Comparison of ENCODE assay signal across 33 cellular contexts in genomic region chr12:4891866-4892265, GRCh38. TPM values are rescaled to one million over a fixed set of nuclear protein-coding genes. Genes with fewer than 3 reads are reported as not detected.
"Had no signal": no experiment of that assay in that cellular context is flagged by ENCODE, and none has a peak within 500 bp of the region (broad histone marks: within the 10 kb centered on the region; RNA-seq: fewer than 3 reads in every experiment).

No MANE protein-coding gene starts in this region.

- H3K9me3 Mint-ChIP-seq: activated B cell treated with CpG ODN at 0.5 μM for 24 hours; activated CD4-positive, alpha-beta memory T cell treated with anti-CD3 and anti-CD28 coated beads for 36 hours; activated CD8-positive, alpha-beta T cell treated with anti-CD3 and anti-CD28 coated beads for 36 hours; activated naive CD4-positive, alpha-beta T cell treated with anti-CD3 and anti-CD28 coated beads, Interleukin-2, amount 50 U/mL, for 72 hours; activated naive CD8-positive, alpha-beta T cell treated with anti-CD3 and anti-CD28 coated beads for 36 hours; activated T-cell treated with anti-CD3 and anti-CD28 coated beads, Interleukin-2, amount 50 U/mL, for 24 hours; activated T-helper 2 cell treated with anti-CD3 and anti-CD28 coated beads, Interferon-gamma antibody, Interleukin-2, Interleukin-4, amounts not matched to agents 10 μg/mL and 5 μg/mL and 100 μg/mL, durations not matched to agents 14 hours and 24 hours and 36 hours; T-helper 1 cell treated with Interleukin-12 subunit alpha and Interleukin-12 subunit beta and Interleukin-4 antibody, amounts not matched to agents 30 μg/mL and 1 μg/mL, for 36 hours; T-helper 2 cell treated with Interferon-gamma antibody and Interleukin-4, amounts not matched to agents 5 μg/mL and 100 μg/mL, for 36 hours had no signal

- H3K27ac ChIP-seq: adrenal gland, body of pancreas, brain microvascular endothelial cell, breast epithelium, VCaP had no signal

- DNase-seq: activated B cell treated with CpG ODN at 0.5 μM for 24 hours; activated CD4-positive, alpha-beta memory T cell treated with anti-CD3 and anti-CD28 coated beads for 36 hours; activated CD4-positive, alpha-beta T cell treated with anti-CD3 and anti-CD28 coated beads for 48 hours; activated CD4-positive, alpha-beta T cell treated with anti-CD3 and anti-CD28 coated beads, Interleukin-2, amount 50 U/mL, for 1 hour; activated CD4-positive, alpha-beta T cell treated with anti-CD3 and anti-CD28 coated beads, Interleukin-2, amount 50 U/mL, for 4 hours; activated CD4-positive, CD25-positive, alpha-beta regulatory T cell treated with anti-CD3 and anti-CD28 coated beads, Interleukin-2, amount 50 U/mL, for 72 hours; activated CD8-positive, alpha-beta memory T cell treated with anti-CD3 and anti-CD28 coated beads for 24 hours; activated CD8-positive, alpha-beta memory T cell treated with anti-CD3 and anti-CD28 coated beads, Interleukin-2, amount 10 ng/mL, durations not matched to agents 7 days and 5 days; activated CD8-positive, alpha-beta memory T cell treated with anti-CD3 and anti-CD28 coated beads, Interleukin-2, amount 50 U/mL, for 48 hours; activated CD8-positive, alpha-beta T cell treated with anti-CD3 and anti-CD28 coated beads for 36 hours; activated effector memory CD4-positive, alpha-beta T cell treated with Interleukin-2 at 50 U/mL for 16 hours; activated gamma-delta T cell; activated naive CD4-positive, alpha-beta T cell treated with anti-CD3 and anti-CD28 coated beads, Interleukin-2, amount 50 U/mL, for 16 hours; activated naive CD4-positive, alpha-beta T cell treated with Interleukin-2 at 50 U/mL for 16 hours; activated naive CD8-positive, alpha-beta T cell treated with anti-CD3 and anti-CD28 coated beads for 36 hours; activated T-cell treated with anti-CD3 and anti-CD28 coated beads, Interleukin-2, amount 50 U/mL, for 24 hours; activated T-cell treated with anti-CD3 and anti-CD28 coated beads, Interleukin-2, amount 50 U/mL, for 48 hours; adrenal gland; amniotic stem cell; aorta; body of pancreas; brain microvascular endothelial cell; central memory CD4-positive, alpha-beta T cell; SW 1271; T-helper 1 cell; T-helper 2 cell; T-helper 9 cell had no signal

- H3K4me3 ChIP-seq: adrenal gland, body of pancreas, breast epithelium had no signal

- H3K4me3 Mint-ChIP-seq: activated B cell treated with CpG ODN at 0.5 μM for 24 hours; activated CD4-positive, alpha-beta memory T cell treated with anti-CD3 and anti-CD28 coated beads for 36 hours; activated CD8-positive, alpha-beta memory T cell treated with anti-CD3 and anti-CD28 coated beads, Interleukin-2, amount 10 ng/mL, durations not matched to agents 7 days and 5 days; activated CD8-positive, alpha-beta T cell treated with anti-CD3 and anti-CD28 coated beads for 36 hours; activated naive CD8-positive, alpha-beta T cell treated with anti-CD3 and anti-CD28 coated beads for 36 hours; activated T-cell treated with anti-CD3 and anti-CD28 coated beads, Interleukin-2, amount 50 U/mL, for 24 hours; T-helper 1 cell treated with Interleukin-12 subunit alpha and Interleukin-12 subunit beta and Interleukin-4 antibody, amounts not matched to agents 30 μg/mL and 1 μg/mL, for 36 hours; T-helper 2 cell treated with Interferon-gamma antibody and Interleukin-4, amounts not matched to agents 5 μg/mL and 100 μg/mL, for 36 hours had no signal

- H3K4me1 ChIP-seq: adrenal gland, body of pancreas, breast epithelium had no signal

- H3K36me3 Mint-ChIP-seq: activated CD4-positive, alpha-beta memory T cell treated with anti-CD3 and anti-CD28 coated beads for 36 hours; activated CD8-positive, alpha-beta memory T cell treated with anti-CD3 and anti-CD28 coated beads, Interleukin-2, amount 10 ng/mL, durations not matched to agents 7 days and 5 days; activated naive CD4-positive, alpha-beta T cell treated with anti-CD3 and anti-CD28 coated beads, Interleukin-2, amount 50 U/mL, for 72 hours; activated naive CD8-positive, alpha-beta T cell treated with anti-CD3 and anti-CD28 coated beads for 36 hours had no signal

- H3K27me3 ChIP-seq: body of pancreas, brain microvascular endothelial cell had no signal

- ATAC-seq: activated CD8-positive, alpha-beta memory T cell treated with anti-CD3 and anti-CD28 coated beads, Interleukin-2, amount 10 ng/mL, durations not matched to agents 7 days and 5 days; activated CD8-positive, alpha-beta T cell treated with anti-CD3 and anti-CD28 coated beads for 36 hours; activated naive CD4-positive, alpha-beta T cell treated with anti-CD3 and anti-CD28 coated beads, Interleukin-2, amount 50 U/mL, for 72 hours; body of pancreas had no signal

- H3K4me1 Mint-ChIP-seq: activated B cell treated with CpG ODN at 0.5 μM for 24 hours; activated CD8-positive, alpha-beta memory T cell treated with anti-CD3 and anti-CD28 coated beads, Interleukin-2, amount 10 ng/mL, durations not matched to agents 7 days and 5 days; activated naive CD8-positive, alpha-beta T cell treated with anti-CD3 and anti-CD28 coated beads for 36 hours had no signal

- H3K36me3 ChIP-seq: adrenal gland, brain microvascular endothelial cell, breast epithelium had no signal

- H3K27ac Mint-ChIP-seq: activated B cell treated with CpG ODN at 0.5 μM for 24 hours; activated CD4-positive, alpha-beta memory T cell treated with anti-CD3 and anti-CD28 coated beads for 36 hours; activated CD8-positive, alpha-beta memory T cell treated with anti-CD3 and anti-CD28 coated beads, Interleukin-2, amount 10 ng/mL, durations not matched to agents 7 days and 5 days; activated CD8-positive, alpha-beta T cell treated with anti-CD3 and anti-CD28 coated beads for 36 hours; activated naive CD4-positive, alpha-beta T cell treated with anti-CD3 and anti-CD28 coated beads, Interleukin-2, amount 50 U/mL, for 72 hours; activated naive CD8-positive, alpha-beta T cell treated with anti-CD3 and anti-CD28 coated beads for 36 hours; activated T-cell treated with anti-CD3 and anti-CD28 coated beads, Interleukin-2, amount 50 U/mL, for 24 hours; activated T-helper 2 cell treated with anti-CD3 and anti-CD28 coated beads, Interferon-gamma antibody, Interleukin-2, Interleukin-4, amounts not matched to agents 10 μg/mL and 5 μg/mL and 100 μg/mL, durations not matched to agents 14 hours and 24 hours and 36 hours; T-helper 1 cell treated with Interleukin-12 subunit alpha and Interleukin-12 subunit beta and Interleukin-4 antibody, amounts not matched to agents 30 μg/mL and 1 μg/mL, for 36 hours; T-helper 2 cell treated with Interferon-gamma antibody and Interleukin-4, amounts not matched to agents 5 μg/mL and 100 μg/mL, for 36 hours had no signal

- H3K9me3 ChIP-seq: adrenal gland, body of pancreas, breast epithelium had no signal

RNA-seq across cellular contexts. Expression of gene KCNA1, which starts 17.8 kb away (rescaled TPM):
- total RNA-seq: activated CD4-positive, alpha-beta memory T cell treated with anti-CD3 and anti-CD28 coated beads for 36 hours; activated CD8-positive, alpha-beta memory T cell treated with anti-CD3 and anti-CD28 coated beads, Interleukin-2, amount 10 ng/mL, durations not matched to agents 7 days and 5 days; activated CD8-positive, alpha-beta T cell treated with anti-CD3 and anti-CD28 coated beads for 36 hours; activated T-helper 2 cell treated with anti-CD3 and anti-CD28 coated beads, Interferon-gamma antibody, Interleukin-2, Interleukin-4, amounts not matched to agents 10 μg/mL and 5 μg/mL and 100 μg/mL, durations not matched to agents 14 hours and 24 hours and 36 hours; adrenal gland had no signal
- polyA plus RNA-seq: adrenal gland, aorta had no signal
